Comparison of ENCODE assay signal across 8 cellular contexts in the genomic region with DNA sequence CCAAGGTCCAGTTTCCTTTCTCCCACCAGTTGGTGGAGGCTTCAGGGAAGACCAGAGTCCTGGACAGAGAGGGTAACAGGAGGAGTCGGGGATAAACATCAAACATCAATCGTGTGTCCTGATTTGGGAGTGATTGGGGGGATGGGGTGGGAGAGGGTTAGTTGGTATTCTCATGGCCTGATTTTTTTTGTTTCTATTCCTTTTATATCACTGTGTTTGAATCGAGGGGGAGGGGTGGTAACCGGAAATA. TPM values are rescaled to one million over a fixed set of nuclear protein-coding genes. Genes with fewer than 3 reads are reported as not detected.
DNase-seq lines count a peak whose midpoint lies in the region; ATAC-seq, FAIRE-seq and TF ChIP-seq lines count a peak whose summit lies in the region.

No MANE protein-coding gene starts in this region.

- H2AFZ ChIP-seq in GM12878 (ENCODE audit: control insufficient read depth, low read depth, low read length): no peak overlapping the region

- no peak for TF ChIP-seq CTCF in left ventricle myocardium inferior (IDR thresholded peaks at IDR 0.05; ENCODE audit: borderline replicate concordance)
- TF ChIP-seq CTCF in GM12878 (IDR thresholded peaks at IDR 0.05 in 2 of 3, conservative IDR thresholded peaks at IDR 0.05 in 1 of 3; ENCODE audit: control insufficient read depth in 2 of 3, extremely low read depth in 1 of 3, insufficient read depth in 1 of 3, low read depth in 3 of 3, low read length in 3 of 3): no peak
- TF ChIP-seq CTCF in vagina (IDR thresholded peaks at IDR 0.05): no peak

- no peak overlapping the region for H3K9ac ChIP-seq in GM12878 (ENCODE audit: control insufficient read depth, insufficient read depth, low read length)

- BruUV-seq in GM12878 (replicated peaks; lab: Mats Ljungman, UMichigan): no TSS peak

- RAD21 ChIA-PET in GM12878 (lab: Charles Lee; ENCODE audit: unreplicated experiment): interaction anchor here (2.9 kb wide), 1 partner anchor 45 kb away, joined by 25 read pairs; no protein-coding TSS in a partner anchor

- H3K27me3 ChIP-seq in left ventricle myocardium inferior (ENCODE audit: low read depth): no peaks in the 10 kb centered on the region
- H3K27me3 ChIP-seq in GM12878 (replicated peaks in 1 of 2; ENCODE audit: control insufficient read depth in 2 of 2, insufficient read depth in 2 of 2, low read length in 1 of 2): no peaks in the 10 kb centered on the region
- no peaks in the 10 kb centered on the region for H3K27me3 ChIP-seq in muscle layer of duodenum (ENCODE audit: low read depth, low read length)
- H3K27me3 ChIP-seq in vagina: no peaks in the 10 kb centered on the region

- CTCF ChIA-PET in GM12878 (lab: Yijun Ruan, JAX): interaction anchor here (2.4 kb wide), 1 partner anchor 45 kb away, joined by 19 read pairs; no protein-coding TSS in a partner anchor

- POLR2A ChIA-PET in GM12878 (lab: Charles Lee): no interaction called here

- no peak for TF ChIP-seq EP300 in GM12878 (IDR thresholded peaks at IDR 0.05; ENCODE audit: borderline replicate concordance in 1 of 2, control insufficient read depth in 1 of 2, low read depth in 2 of 2, low read length in 2 of 2)

- H4K20me1 ChIP-seq in GM12878 (ENCODE audit: control insufficient read depth, insufficient read depth): no peaks in the 10 kb centered on the region

- ATAC-seq in GM12878: no peak

- peak overlapping the region; percentile 73 for H3K4me3 ChIP-seq in left ventricle myocardium inferior
- no peak overlapping the region for H3K4me3 ChIP-seq in GM12878
- H3K4me3 ChIP-seq in muscle layer of duodenum (ENCODE audit: low read depth in 1 of 2, low read length in 2 of 2): peak overlapping the region; percentile 72 to 93
- H3K4me3 ChIP-seq in vagina: peak overlapping the region; percentile 52

- TF ChIP-seq RAD21 in GM12878 (IDR thresholded peaks at IDR 0.05; ENCODE audit: insufficient read depth, low read depth, low read length): no peak

- in situ Hi-C loops in GM12878 (cut with MboI): no loop called here

- FAIRE-seq in GM12878 (lab: Jason Lieb, UNC): no peak

- SMC1A ChIA-PET in GM12878 (lab: Charles Lee; ENCODE audit: uncharacterized antibody, unreplicated experiment): no interaction called here

- peaks cover 36% of the 10 kb centered on the region for H3K79me2 ChIP-seq in GM12878 (ENCODE audit: control insufficient read depth, insufficient read depth, low read length)

- H3K4me1 ChIP-seq in left ventricle myocardium inferior: peaks cover 82% of the 10 kb centered on the region
- H3K4me1 ChIP-seq in GM12878 (ENCODE audit: control insufficient read depth, insufficient read depth, low read length): peaks cover 32% of the 10 kb centered on the region
- peaks cover 21 to 52% of the 10 kb centered on the region in 2 donors for H3K4me1 ChIP-seq in muscle layer of duodenum (ENCODE audit: control insufficient read depth in 1 of 2, insufficient read depth in 2 of 2, low read length in 2 of 2)
- H3K4me1 ChIP-seq in vagina: peaks cover 68% of the 10 kb centered on the region

- H3K4me2 ChIP-seq in GM12878 (ENCODE audit: control insufficient read depth, insufficient read depth): peak overlapping the region; percentile 66; the same call in 1 of the 2 replicates

- 0% methylated on average over 4 of the region's 4 CpGs for WGBS in GM12878 (ENCODE audit: insufficient coverage, insufficient replicate concordance, low lambda C conversion rate, missing lambda C conversion rate)

- intact Hi-C loops in left ventricle myocardium inferior (cut with micrococcal nuclease): no loop called here
- intact Hi-C loops in cardiac septum (cut with DNase I): loop anchor here (5.0 kb wide), 1 partner anchor 43 kb away; no protein-coding TSS in a partner anchor
- intact Hi-C loops in GM12878 (cut with micrococcal nuclease; ENCODE audit: unreplicated experiment): loop anchor here (10.0 kb wide), 1 partner anchor 371 kb away; no protein-coding TSS in a partner anchor
- intact Hi-C loops in vagina (cut with DNase I): loop anchor here (5.0 to 10.0 kb wide), 2 partner anchors 68 to 1019 kb away; partner anchors contain the start of genes AGER, RPS18 and VPS52

- peak overlapping the region; percentile 81 for H3K27ac ChIP-seq in left ventricle myocardium inferior (replicated peaks)
- H3K27ac ChIP-seq in GM12878 (ENCODE audit: control insufficient read depth, insufficient read depth): no peak overlapping the region
- H3K27ac ChIP-seq in muscle layer of duodenum (ENCODE audit: low read length): no peak overlapping the region
- peak overlapping the region; percentile 36 for H3K27ac ChIP-seq in vagina

- no peak for DNase-seq in left ventricle myocardium inferior
- no peak for DNase-seq in cardiac septum (ENCODE audit: low spot score)
- DNase-seq in GM12878 (ENCODE audit: low read depth, low spot score): no peak
- no peak for DNase-seq in vagina (ENCODE audit: extremely low spot score in 2 of 2)
- no peak for DNase-seq in NCI-H146 treated with DMSO at 0.1 percent for 48 hours (lab: John Stamatoyannopoulos, UW; ENCODE audit: unreplicated experiment)
- DNase-seq in central memory CD4-positive, alpha-beta T cell: no peak
- DNase-seq in stimulated activated CD4-positive, alpha-beta T cell treated with anti-CD3 and anti-CD28 coated beads, Interleukin-4, amount 100 ng/mL, for 4 hours: no peak

- H3K9me3 ChIP-seq in left ventricle myocardium inferior (replicated peaks) (no peaks in the 10 kb centered on the region), GM12878 (replicated peaks; ENCODE audit: control insufficient read depth, insufficient read depth, low read length) (no peaks in the 10 kb centered on the region), muscle layer of duodenum (ENCODE audit: control insufficient read depth in 1 of 2, low read length in 2 of 2) (no peaks in the 10 kb centered on the region), vagina (no peaks in the 10 kb centered on the region)

- TF ChIP-seq POLR2A in GM12878 (IDR thresholded peaks at IDR 0.05; ENCODE audit: low read depth, low read length): no peak
- no peak for TF ChIP-seq POLR2A in vagina (IDR thresholded peaks at IDR 0.05)

- H3K36me3 ChIP-seq in left ventricle myocardium inferior (peaks cover 27% of the 10 kb centered on the region), GM12878 (ENCODE audit: control insufficient read depth in 2 of 2, insufficient read depth in 2 of 2, low read length in 1 of 2) (peaks cover 8 to 15% of the 10 kb centered on the region in 2 experiments), muscle layer of duodenum (ENCODE audit: control insufficient read depth in 1 of 2, insufficient read depth in 2 of 2, low read length in 2 of 2) (peaks cover 25 to 28% of the 10 kb centered on the region in 2 donors), vagina (peaks cover 0 to 18% of the 10 kb centered on the region in 2 donors)

RNA-seq across cellular contexts. Expression of gene HSD17B8, which starts 0.4 kb away (rescaled TPM):
- 18.2 TPM for total RNA-seq in left ventricle myocardium inferior
- 9.9 TPM for total RNA-seq in cardiac septum
- 7.5 and 9.9 TPM in 2 replicates for total RNA-seq in GM12878 (2013; cell fraction: nucleolus; rRNA removed)
- 38.4 and 41.5 TPM in 2 replicates for total RNA-seq in GM12878 (2014; rRNA removed)
- total RNA-seq in GM12878 (2014; rRNA removed; fragmentation: Illumina TruSeq; extraction: Trizol): 14.1 and 14.4 TPM in 2 replicates
- 23.8 and 30.8 TPM in 2 replicates for total RNA-seq in GM12878 (2021)
- 13.8 TPM for polyA plus RNA-seq in GM12878 (2011; ENCODE audit: low read depth)
- 20.0 and 29.2 TPM in 2 replicates for polyA plus RNA-seq in GM12878 (2011; rRNA removed)
- 41.7 and 54.6 TPM in 2 replicates for polyA plus RNA-seq in GM12878 (2011; cell fraction: cytosol; rRNA removed)
- polyA plus RNA-seq in GM12878 (2011; cell fraction: nucleus; rRNA removed): 51.8 and 54.1 TPM in 2 replicates
- 19.5 and 25.0 TPM in 2 replicates for polyA plus RNA-seq in GM12878 (2012)
- 7.8 and 12.5 TPM in 2 replicates for polyA plus RNA-seq in GM12878 (2014; fragmentation: Illumina TruSeq; extraction: Trizol)
- 10 to 100 TPM in 1 of 2 experiments, 1 to 10 TPM in 1; 3.1 to 13.6 TPM for polyA plus RNA-seq in GM12878 (2014; fragmentation: Nextera tagmentation; extraction: Ambion mirVana)
- 40.8 and 40.9 TPM in 2 replicates for polyA plus RNA-seq in GM12878 (2014; rRNA removed)
- 10 to 100 TPM; 46.7 to 54.3 TPM for polyA plus RNA-seq in GM12878 (2016; fragmentation: Nextera tagmentation; extraction: Ambion mirVana)
- polyA minus RNA-seq in GM12878 (2011; rRNA and poly(A)+ RNA removed): 20.0 and 26.4 TPM in 2 replicates
- polyA minus RNA-seq in GM12878 (2011; cell fraction: cytosol; rRNA and poly(A)+ RNA removed): 3.3 and 6.5 TPM in 2 replicates
- polyA minus RNA-seq in GM12878 (2011; cell fraction: nucleus; rRNA and poly(A)+ RNA removed): 5.9 and 11.8 TPM in 2 replicates
- total RNA-seq in vagina: 17.7 TPM

RNA-seq across cellular contexts. Expression of gene SLC39A7, which starts 3.4 kb away (rescaled TPM):
- total RNA-seq in left ventricle myocardium inferior (50.5 TPM), cardiac septum (62.4 TPM), GM12878 (2014; rRNA removed) (48.9 and 50.6 TPM in 2 replicates), GM12878 (2014; rRNA removed; fragmentation: Illumina TruSeq; extraction: Trizol) (41.3 and 43.9 TPM in 2 replicates), GM12878 (2021) (52.9 and 57.3 TPM in 2 replicates), vagina (36.3 TPM)
- total RNA-seq in GM12878 (2013; cell fraction: nucleolus; rRNA removed): 28.9 TPM in 2 replicates
- polyA plus RNA-seq in GM12878 (2011; ENCODE audit: low read depth): 55.2 TPM
- polyA plus RNA-seq in GM12878 (2011; rRNA removed) (23.0 and 37.4 TPM in 2 replicates), GM12878 (2014; fragmentation: Illumina TruSeq; extraction: Trizol) (51.0 and 63.1 TPM in 2 replicates), GM12878 (2014; fragmentation: Nextera tagmentation; extraction: Ambion mirVana) (1 to 10 TPM; 7.3 to 8.4 TPM), GM12878 (2014; rRNA removed) (55.3 and 56.1 TPM in 2 replicates), GM12878 (2016; fragmentation: Nextera tagmentation; extraction: Ambion mirVana) (10 to 100 TPM; 12.8 to 14.0 TPM)
- polyA plus RNA-seq in GM12878 (2011; cell fraction: cytosol; rRNA removed): 50.2 and 54.2 TPM in 2 replicates
- 55.7 and 62.9 TPM in 2 replicates for polyA plus RNA-seq in GM12878 (2011; cell fraction: nucleus; rRNA removed)
- 59.6 and 80.9 TPM in 2 replicates for polyA plus RNA-seq in GM12878 (2012)
- polyA minus RNA-seq in GM12878 (2011; rRNA and poly(A)+ RNA removed): 30.9 and 31.3 TPM in 2 replicates
- 11.0 and 13.6 TPM in 2 replicates for polyA minus RNA-seq in GM12878 (2011; cell fraction: cytosol; rRNA and poly(A)+ RNA removed)
- 18.6 and 31.2 TPM in 2 replicates for polyA minus RNA-seq in GM12878 (2011; cell fraction: nucleus; rRNA and poly(A)+ RNA removed)

RNA-seq across cellular contexts. Expression of gene RXRB, which starts 3.6 kb away (rescaled TPM):
- total RNA-seq in left ventricle myocardium inferior (40.3 TPM), cardiac septum (33.5 TPM), GM12878 (2014; rRNA removed) (14.0 TPM in 2 replicates), GM12878 (2014; rRNA removed; fragmentation: Illumina TruSeq; extraction: Trizol) (9.5 and 10.8 TPM in 2 replicates), GM12878 (2021) (27.1 and 30.3 TPM in 2 replicates), vagina (28.0 TPM)
- total RNA-seq in GM12878 (2013; cell fraction: nucleolus; rRNA removed): 37.4 and 40.4 TPM in 2 replicates
- 20.9 TPM for polyA plus RNA-seq in GM12878 (2011; ENCODE audit: low read depth)
- polyA plus RNA-seq in GM12878 (2011; rRNA removed) (26.6 and 35.0 TPM in 2 replicates), GM12878 (2014; fragmentation: Illumina TruSeq; extraction: Trizol) (16.4 and 25.8 TPM in 2 replicates), GM12878 (2014; fragmentation: Nextera tagmentation; extraction: Ambion mirVana) (1 to 10 TPM in 1 of 2 experiments, under 1 TPM in 1; 0.71 to 1.6 TPM), GM12878 (2014; rRNA removed) (30.3 and 34.4 TPM in 2 replicates), GM12878 (2016; fragmentation: Nextera tagmentation; extraction: Ambion mirVana) (10 to 100 TPM; 19.8 to 21.0 TPM)
- polyA plus RNA-seq in GM12878 (2011; cell fraction: cytosol; rRNA removed): 33.9 and 40.3 TPM in 2 replicates
- polyA plus RNA-seq in GM12878 (2011; cell fraction: nucleus; rRNA removed): 155 and 193 TPM in 2 replicates
- 35.2 and 36.1 TPM in 2 replicates for polyA plus RNA-seq in GM12878 (2012)
- polyA minus RNA-seq in GM12878 (2011; rRNA and poly(A)+ RNA removed): 36.9 and 38.1 TPM in 2 replicates
- polyA minus RNA-seq in GM12878 (2011; cell fraction: cytosol; rRNA and poly(A)+ RNA removed): 6.8 and 11.2 TPM in 2 replicates
- polyA minus RNA-seq in GM12878 (2011; cell fraction: nucleus; rRNA and poly(A)+ RNA removed): 24.2 and 28.5 TPM in 2 replicates

RNA-seq across cellular contexts. Expression of gene RING1, which starts 4.2 kb away (rescaled TPM):
- total RNA-seq in left ventricle myocardium inferior (28.4 TPM), cardiac septum (24.5 TPM), GM12878 (2014; rRNA removed) (11.6 and 16.2 TPM in 2 replicates), GM12878 (2014; rRNA removed; fragmentation: Illumina TruSeq; extraction: Trizol) (16.0 and 17.2 TPM in 2 replicates), GM12878 (2021) (24.1 and 24.9 TPM in 2 replicates), vagina (32.7 TPM)
- total RNA-seq in GM12878 (2013; cell fraction: nucleolus; rRNA removed): 5.2 and 6.4 TPM in 2 replicates
- 7.9 TPM for polyA plus RNA-seq in GM12878 (2011; ENCODE audit: low read depth)
- polyA plus RNA-seq in GM12878 (2011; rRNA removed) (9.0 and 15.4 TPM in 2 replicates), GM12878 (2014; fragmentation: Illumina TruSeq; extraction: Trizol) (11.2 and 16.9 TPM in 2 replicates), GM12878 (2014; fragmentation: Nextera tagmentation; extraction: Ambion mirVana) (1 to 10 TPM; 2.0 to 4.2 TPM), GM12878 (2014; rRNA removed) (27.2 and 27.8 TPM in 2 replicates), GM12878 (2016; fragmentation: Nextera tagmentation; extraction: Ambion mirVana) (1 to 10 TPM; 5.4 to 6.3 TPM)
- 18.1 and 21.3 TPM in 2 replicates for polyA plus RNA-seq in GM12878 (2011; cell fraction: cytosol; rRNA removed)
- polyA plus RNA-seq in GM12878 (2011; cell fraction: nucleus; rRNA removed): 34.4 and 40.4 TPM in 2 replicates
- 22.0 and 31.1 TPM in 2 replicates for polyA plus RNA-seq in GM12878 (2012)
- 8.7 and 11.2 TPM in 2 replicates for polyA minus RNA-seq in GM12878 (2011; rRNA and poly(A)+ RNA removed)
- 7.1 and 7.6 TPM in 2 replicates for polyA minus RNA-seq in GM12878 (2011; cell fraction: cytosol; rRNA and poly(A)+ RNA removed)
- polyA minus RNA-seq in GM12878 (2011; cell fraction: nucleus; rRNA and poly(A)+ RNA removed): 2.3 and 4.1 TPM in 2 replicates

RNA-seq across cellular contexts. Expression of gene COL11A2, which starts 11.8 kb away (rescaled TPM):
- 1.3 TPM for total RNA-seq in left ventricle myocardium inferior
- 1.7 TPM for total RNA-seq in cardiac septum
- 1.8 and 1.9 TPM in 2 replicates for total RNA-seq in GM12878 (2013; cell fraction: nucleolus; rRNA removed)
- 0.22 and 0.23 TPM in 2 replicates for total RNA-seq in GM12878 (2014; rRNA removed)
- total RNA-seq in GM12878 (2014; rRNA removed; fragmentation: Illumina TruSeq; extraction: Trizol): 0.22 and 0.23 TPM in 2 replicates
- 0.51 and 0.53 TPM in 2 replicates for total RNA-seq in GM12878 (2021)
- polyA plus RNA-seq in GM12878 (2011; ENCODE audit: low read depth): 0.25 TPM
- polyA plus RNA-seq in GM12878 (2011; rRNA removed): 0.42 and 0.83 TPM in 2 replicates
- 0.36 and 0.57 TPM in 2 replicates for polyA plus RNA-seq in GM12878 (2011; cell fraction: cytosol; rRNA removed)
- polyA plus RNA-seq in GM12878 (2011; cell fraction: nucleus; rRNA removed): 8.6 and 10.3 TPM in 2 replicates
- polyA plus RNA-seq in GM12878 (2012): 0.70 and 0.73 TPM in 2 replicates
- polyA plus RNA-seq in GM12878 (2014; fragmentation: Illumina TruSeq; extraction: Trizol): 0.09 and 0.44 TPM in 2 replicates
- under 1 TPM in 1 of 2 experiments, not detected in 1; 0.07 TPM for polyA plus RNA-seq in GM12878 (2014; fragmentation: Nextera tagmentation; extraction: Ambion mirVana)
- polyA plus RNA-seq in GM12878 (2014; rRNA removed): 0.72 and 0.76 TPM in 2 replicates
- under 1 TPM; 0.03 to 0.15 TPM for polyA plus RNA-seq in GM12878 (2016; fragmentation: Nextera tagmentation; extraction: Ambion mirVana)
- polyA minus RNA-seq in GM12878 (2011; rRNA and poly(A)+ RNA removed): 0.15 and 0.46 TPM in 2 replicates
- polyA minus RNA-seq in GM12878 (2011; cell fraction: cytosol; rRNA and poly(A)+ RNA removed): not detected in 2 replicates
- polyA minus RNA-seq in GM12878 (2011; cell fraction: nucleus; rRNA and poly(A)+ RNA removed): 0.85 and 0.86 TPM in 2 replicates
- 0.25 TPM for total RNA-seq in vagina

Comparison
In these comparisons a context has a peak if more than half of its experiments do, and no peak if none do; other contexts are left out.
1. H3K27ac ChIP-seq: peak in left ventricle myocardium inferior (single experiment) and vagina (single experiment); none in GM12878 (single experiment) and muscle layer of duodenum (single experiment).